ENCODE assay signal across 1 cellular context in the genomic region with DNA sequence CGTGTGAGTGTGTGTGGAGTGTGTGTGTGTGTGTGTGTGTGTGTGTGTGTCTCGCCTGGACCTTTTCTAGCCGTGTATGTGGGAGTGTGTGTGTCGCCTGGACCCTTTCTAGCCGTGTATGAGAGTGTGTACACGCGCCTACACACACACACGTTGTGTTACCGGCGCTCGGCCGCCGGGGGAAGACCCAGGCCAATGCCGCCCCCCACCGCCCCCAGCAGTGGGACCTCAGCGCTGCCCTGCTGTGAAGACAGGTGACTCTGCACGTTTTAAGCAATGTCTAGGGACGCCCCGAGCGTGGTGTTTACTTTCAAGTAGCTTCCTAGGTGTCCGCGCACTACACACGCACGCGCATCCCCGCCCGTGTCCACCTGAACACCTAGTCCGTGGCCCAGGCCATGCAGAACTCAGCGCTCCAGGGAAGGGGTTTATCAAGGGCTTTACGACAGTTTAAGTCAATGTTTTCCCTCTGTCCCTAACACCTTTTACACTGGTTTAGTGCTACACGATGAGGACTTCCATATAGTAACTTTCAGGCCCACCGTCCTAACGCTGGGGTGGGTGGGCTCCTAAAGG.
TF ChIP-seq lines count a peak whose summit lies in the region.

No MANE protein-coding gene starts in this region.

TF ChIP-seq in IMR-90, 13 proteins besides CTCF, POLR2A, EP300 and RAD21:
- TF ChIP-seq RFX5 (IDR thresholded peaks at IDR 0.05; ENCODE audit: low read depth, low read length) (no peak), CEBPB (IDR thresholded peaks at IDR 0.05; ENCODE audit: low read depth, low read length) (no peak), MXI1 (IDR thresholded peaks at IDR 0.05; ENCODE audit: borderline replicate concordance, low read depth, low read length) (no peak), RCOR1 (IDR thresholded peaks at IDR 0.05; ENCODE audit: insufficient replicate concordance, low read length) (no peak), MAZ (IDR thresholded peaks at IDR 0.05; ENCODE audit: borderline replicate concordance, low read depth, low read length) (no peak), FOS (IDR thresholded peaks at IDR 0.05; ENCODE audit: low read depth, low read length) (no peak), MAFK (IDR thresholded peaks at IDR 0.05; ENCODE audit: low read depth, low read length) (no peak), CHD1 (IDR thresholded peaks at IDR 0.05; ENCODE audit: low read depth, low read length) (no peak), NFE2L2 (IDR thresholded peaks at IDR 0.05; ENCODE audit: low read depth, low read length) (no peak), BHLHE40 (IDR thresholded peaks at IDR 0.05; ENCODE audit: low read depth, low read length) (no peak)
- TF ChIP-seq, protein P1, sequence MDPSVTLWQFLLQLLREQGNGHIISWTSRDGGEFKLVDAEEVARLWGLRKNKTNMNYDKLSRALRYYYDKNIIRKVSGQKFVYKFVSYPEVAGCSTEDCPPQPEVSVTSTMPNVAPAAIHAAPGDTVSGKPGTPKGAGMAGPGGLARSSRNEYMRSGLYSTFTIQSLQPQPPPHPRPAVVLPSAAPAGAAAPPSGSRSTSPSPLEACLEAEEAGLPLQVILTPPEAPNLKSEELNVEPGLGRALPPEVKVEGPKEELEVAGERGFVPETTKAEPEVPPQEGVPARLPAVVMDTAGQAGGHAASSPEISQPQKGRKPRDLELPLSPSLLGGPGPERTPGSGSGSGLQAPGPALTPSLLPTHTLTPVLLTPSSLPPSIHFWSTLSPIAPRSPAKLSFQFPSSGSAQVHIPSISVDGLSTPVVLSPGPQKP (IDR thresholded peaks at IDR 0.05; ENCODE audit: borderline replicate concordance, low read depth, low read length) = no peak
